In the genomic region with DNA sequence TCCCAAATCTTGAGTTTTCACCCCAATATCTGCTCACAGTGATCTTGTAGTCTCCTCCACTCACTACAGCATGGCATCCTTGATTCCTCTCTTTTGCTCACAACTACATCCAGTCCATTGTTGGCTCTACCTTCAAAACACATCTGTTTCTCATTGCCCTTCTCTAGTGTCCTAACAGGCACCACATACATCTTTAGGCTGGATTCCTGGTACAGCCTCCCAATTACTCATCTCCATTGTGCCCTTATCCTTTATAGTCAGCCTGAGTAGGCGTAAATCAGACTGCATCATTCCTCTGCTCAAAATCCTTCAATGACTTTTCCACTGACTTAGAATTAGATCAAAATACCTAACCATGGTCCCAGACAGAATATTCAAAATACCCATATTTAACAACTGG, we compare ENCODE assay signal across 1 cellular context.
TF ChIP-seq lines count a peak whose summit lies in the region.

No MANE protein-coding gene starts in this region.

TF ChIP-seq in IMR-90, 13 proteins besides CTCF, POLR2A, EP300 and RAD21:
- TF ChIP-seq MAZ (IDR thresholded peaks at IDR 0.05; ENCODE audit: borderline replicate concordance, low read depth, low read length) (no peak), CEBPB (IDR thresholded peaks at IDR 0.05; ENCODE audit: low read depth, low read length) (no peak), RFX5 (IDR thresholded peaks at IDR 0.05; ENCODE audit: low read depth, low read length) (no peak), MXI1 (IDR thresholded peaks at IDR 0.05; ENCODE audit: borderline replicate concordance, low read depth, low read length) (no peak), SMC3 (IDR thresholded peaks at IDR 0.05; ENCODE audit: low read depth, low read length) (no peak), RCOR1 (IDR thresholded peaks at IDR 0.05; ENCODE audit: insufficient replicate concordance, low read length) (no peak), MAFK (IDR thresholded peaks at IDR 0.05; ENCODE audit: low read depth, low read length) (no peak), BHLHE40 (IDR thresholded peaks at IDR 0.05; ENCODE audit: low read depth, low read length) (no peak)
- TF ChIP-seq, protein P1, sequence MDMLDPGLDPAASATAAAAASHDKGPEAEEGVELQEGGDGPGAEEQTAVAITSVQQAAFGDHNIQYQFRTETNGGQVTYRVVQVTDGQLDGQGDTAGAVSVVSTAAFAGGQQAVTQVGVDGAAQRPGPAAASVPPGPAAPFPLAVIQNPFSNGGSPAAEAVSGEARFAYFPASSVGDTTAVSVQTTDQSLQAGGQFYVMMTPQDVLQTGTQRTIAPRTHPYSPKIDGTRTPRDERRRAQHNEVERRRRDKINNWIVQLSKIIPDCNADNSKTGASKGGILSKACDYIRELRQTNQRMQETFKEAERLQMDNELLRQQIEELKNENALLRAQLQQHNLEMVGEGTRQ (IDR thresholded peaks at IDR 0.05; ENCODE audit: low read depth, low read length), result no peak
- TF ChIP-seq, protein P2, sequence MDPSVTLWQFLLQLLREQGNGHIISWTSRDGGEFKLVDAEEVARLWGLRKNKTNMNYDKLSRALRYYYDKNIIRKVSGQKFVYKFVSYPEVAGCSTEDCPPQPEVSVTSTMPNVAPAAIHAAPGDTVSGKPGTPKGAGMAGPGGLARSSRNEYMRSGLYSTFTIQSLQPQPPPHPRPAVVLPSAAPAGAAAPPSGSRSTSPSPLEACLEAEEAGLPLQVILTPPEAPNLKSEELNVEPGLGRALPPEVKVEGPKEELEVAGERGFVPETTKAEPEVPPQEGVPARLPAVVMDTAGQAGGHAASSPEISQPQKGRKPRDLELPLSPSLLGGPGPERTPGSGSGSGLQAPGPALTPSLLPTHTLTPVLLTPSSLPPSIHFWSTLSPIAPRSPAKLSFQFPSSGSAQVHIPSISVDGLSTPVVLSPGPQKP (IDR thresholded peaks at IDR 0.05; ENCODE audit: borderline replicate concordance, low read depth, low read length), result no peak
